Comparison of ENCODE assay signal across 7 cellular contexts in the genomic region with DNA sequence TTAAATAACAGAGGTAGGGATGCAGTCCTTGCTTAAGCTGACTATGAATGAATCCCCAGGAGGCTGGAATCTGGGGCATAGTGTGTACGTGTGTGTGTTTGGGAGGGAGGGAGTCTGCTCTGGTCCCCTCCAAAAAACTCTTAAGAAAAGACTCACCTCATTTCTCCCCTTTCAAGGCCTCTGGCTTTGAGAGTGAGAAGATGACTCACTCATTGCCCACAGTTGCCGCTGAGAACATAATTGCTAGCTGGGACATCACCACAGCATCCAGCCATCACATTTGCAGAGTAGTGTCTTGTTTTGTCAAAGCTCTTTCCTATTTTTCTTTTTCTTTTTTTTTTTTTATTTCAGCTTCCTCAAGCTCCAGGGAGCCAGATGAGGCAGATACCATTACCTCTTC.
A peak's percentile ranks its signal among the peaks of the same experiment; 100 is the strongest.
DNase-seq lines count a peak whose midpoint lies in the region; ATAC-seq, FAIRE-seq and TF ChIP-seq lines count a peak whose summit lies in the region.

No MANE protein-coding gene starts in this region.

- H3K4me1 ChIP-seq in muscle layer of colon (ENCODE audit: insufficient read depth, low read length): peaks cover 22% of the 10 kb centered on the region
- peaks cover 0 to 4% of the 10 kb centered on the region in 2 donors for H3K4me1 ChIP-seq in uterus

- H3K27ac Mint-ChIP-seq in T-helper 1 cell treated with Interleukin-12 subunit alpha and Interleukin-12 subunit beta and Interleukin-4 antibody, amounts not matched to agents 30 μg/mL and 1 μg/mL, for 36 hours: peak overlapping the region; percentile 96
- H3K27ac Mint-ChIP-seq in MCF 10A (ENCODE audit: low read depth, unreplicated experiment): no peak overlapping the region

- H3K36me3 ChIP-seq in muscle layer of colon (ENCODE audit: insufficient read depth, low read length): no peaks in the 10 kb centered on the region
- no peaks in the 10 kb centered on the region for H3K36me3 ChIP-seq in uterus

- intact Hi-C loops in MCF 10A (cut with micrococcal nuclease) (no loop called here), uterus (cut with DNase I; ENCODE audit: low total_unique reads) (no loop called here)

- ATAC-seq in HG03135 (IDR thresholded peaks at IDR 0.05; ENCODE audit: unreplicated experiment): peak; percentile 48

- H3K9me3 ChIP-seq in muscle layer of colon (ENCODE audit: low read length) (no peaks in the 10 kb centered on the region), uterus (no peaks in the 10 kb centered on the region)

- POLR2A ChIA-PET in MCF 10A (lab: Yijun Ruan, JAX): interaction anchor here (0.7 to 0.8 kb wide), 2 partner anchors 12 to 110 kb away, joined by 4 read pairs; no protein-coding TSS in a partner anchor

- no peaks in the 10 kb centered on the region for H3K36me3 Mint-ChIP-seq in T-helper 1 cell treated with Interleukin-12 subunit alpha and Interleukin-12 subunit beta and Interleukin-4 antibody, amounts not matched to agents 30 μg/mL and 1 μg/mL, for 36 hours (ENCODE audit: low read depth)
- no peaks in the 10 kb centered on the region for H3K36me3 Mint-ChIP-seq in MCF 10A (ENCODE audit: insufficient read depth, unreplicated experiment)

- peaks cover 0 to 6% of the 10 kb centered on the region in 2 donors for H3K27me3 ChIP-seq in muscle layer of colon (ENCODE audit: control insufficient read depth in 1 of 2, insufficient read depth in 2 of 2, low read length in 2 of 2)
- H3K27me3 ChIP-seq in uterus: no peaks in the 10 kb centered on the region

- TF ChIP-seq CTCF in MCF 10A (IDR thresholded peaks at IDR 0.05; ENCODE audit: unreplicated experiment) (no peak), uterus (IDR thresholded peaks at IDR 0.05) (no peak)

- H3K4me3 Mint-ChIP-seq in T-helper 1 cell treated with Interleukin-12 subunit alpha and Interleukin-12 subunit beta and Interleukin-4 antibody, amounts not matched to agents 30 μg/mL and 1 μg/mL, for 36 hours: peak overlapping the region; percentile 51
- H3K4me3 Mint-ChIP-seq in MCF 10A (ENCODE audit: unreplicated experiment): no peak overlapping the region

- FAIRE-seq in GM19239 (lab: Jason Lieb, UNC): peak; percentile 98

- H3K9ac ChIP-seq in muscle layer of colon (ENCODE audit: low read length): no peak overlapping the region

- no peaks in the 10 kb centered on the region for H3K9me3 Mint-ChIP-seq in T-helper 1 cell treated with Interleukin-12 subunit alpha and Interleukin-12 subunit beta and Interleukin-4 antibody, amounts not matched to agents 30 μg/mL and 1 μg/mL, for 36 hours
- peaks cover 8% of the 10 kb centered on the region for H3K9me3 Mint-ChIP-seq in MCF 10A (ENCODE audit: unreplicated experiment)

- no TSS peak for BruUV-seq in MCF 10A (replicated peaks; lab: Mats Ljungman, UMichigan)

- CTCF ChIA-PET in MCF 10A (lab: Yijun Ruan, JAX): interaction anchor here (0.6 to 2.0 kb wide), 22 partner anchors 9 to 1307 kb away, joined by 3 to 40 read pairs (median 4); a partner anchor contains a TSS

- peaks cover 55% of the 10 kb centered on the region for H3K4me1 Mint-ChIP-seq in T-helper 1 cell treated with Interleukin-12 subunit alpha and Interleukin-12 subunit beta and Interleukin-4 antibody, amounts not matched to agents 30 μg/mL and 1 μg/mL, for 36 hours (ENCODE audit: low read depth)
- H3K4me1 Mint-ChIP-seq in MCF 10A (ENCODE audit: insufficient read depth, unreplicated experiment): peaks cover 14% of the 10 kb centered on the region

- H3K27me3 Mint-ChIP-seq in T-helper 1 cell treated with Interleukin-12 subunit alpha and Interleukin-12 subunit beta and Interleukin-4 antibody, amounts not matched to agents 30 μg/mL and 1 μg/mL, for 36 hours (ENCODE audit: low read depth): no peaks in the 10 kb centered on the region
- no peaks in the 10 kb centered on the region for H3K27me3 Mint-ChIP-seq in MCF 10A (ENCODE audit: insufficient read depth, unreplicated experiment)

- TF ChIP-seq POLR2A in uterus (IDR thresholded peaks at IDR 0.05): no peak

- DNase-seq in GM19239 (ENCODE audit: insufficient read length, low spot score) (no peak), MCF 10A (ENCODE audit: unreplicated experiment) (peak; percentile 68), uterus (peak in 1 of 2 donors; percentile 40), NCI-H2227 treated with DMSO at 0.1 percent for 48 hours (lab: John Stamatoyannopoulos, UW) (no peak)

- H3K4me3 ChIP-seq in muscle layer of colon (ENCODE audit: low read depth in 1 of 2, low read length in 2 of 2) (no peak overlapping the region), uterus (no peak overlapping the region)

- H3K27ac ChIP-seq in muscle layer of colon (ENCODE audit: low read depth, low read length) (peak overlapping the region; percentile 32), uterus (peak overlapping the region; percentile 76)
